Comparison of ENCODE assay signal across 21 cellular contexts in the genomic region with DNA sequence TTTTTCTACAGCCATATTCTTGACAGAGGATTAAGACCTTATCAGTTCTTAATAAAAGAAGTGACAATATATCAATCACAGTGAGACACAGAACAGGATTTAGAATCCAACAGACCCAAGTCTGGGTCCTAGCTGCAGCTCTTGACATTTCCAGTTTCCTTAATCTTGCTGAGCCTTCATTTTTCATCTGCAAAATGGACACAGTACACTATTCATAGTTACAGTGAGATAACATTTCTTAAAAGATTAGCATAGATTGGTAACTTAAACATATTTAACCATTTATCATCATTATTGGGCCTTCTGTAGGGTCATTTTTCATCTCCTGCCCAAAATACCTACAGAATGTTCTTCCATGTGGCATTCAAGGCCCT. TPM values are rescaled to one million over a fixed set of nuclear protein-coding genes. Genes with fewer than 3 reads are reported as not detected.
DNase-seq lines count a peak whose midpoint lies in the region; ATAC-seq and TF ChIP-seq lines count a peak whose summit lies in the region.
"Had no signal": no experiment of that assay in that cellular context is flagged by ENCODE, and none has a peak within 500 bp of the region (broad histone marks: within the 10 kb centered on the region; RNA-seq: fewer than 3 reads in every experiment).

No MANE protein-coding gene starts in this region.

- no peak for ATAC-seq in activated CD4-positive, alpha-beta T cell treated with anti-CD3 and anti-CD28 coated beads for 36 hours
- ATAC-seq in activated naive CD8-positive, alpha-beta T cell treated with anti-CD3 and anti-CD28 coated beads, Interleukin-2, amount 10 ng/mL, durations not matched to agents 7 days and 5 days (ENCODE audit: low read depth): no peak
- ATAC-seq in HG03175 (IDR thresholded peaks at IDR 0.05; ENCODE audit: unreplicated experiment): no peak

- peak overlapping the region; percentile 29 for H3K27ac ChIP-seq in 22Rv1
- peak overlapping the region; percentile 22; the same call in 1 of the 2 replicates for H3K27ac ChIP-seq in HUES64 (ENCODE audit: low read depth, low read length)
- H3K27ac ChIP-seq in coronary artery: no peak overlapping the region
- H3K27ac ChIP-seq: SJCRH30, stomach, tibial artery had no signal

- peaks cover 29% of the 10 kb centered on the region for H3K36me3 ChIP-seq in HUES64 (ENCODE audit: insufficient read depth, low read length)
- H3K36me3 ChIP-seq: SJCRH30 had no signal

- H3K9ac ChIP-seq in HUES64 (ENCODE audit: low read depth, low read length): no peak overlapping the region

- TF ChIP-seq CTCF in 22Rv1 (IDR thresholded peaks at IDR 0.05): no peak
- no peak for TF ChIP-seq CTCF in coronary artery (IDR thresholded peaks at IDR 0.05)

- no peak for DNase-seq in activated CD4-positive, alpha-beta T cell treated with anti-CD3 and anti-CD28 coated beads for 36 hours
- DNase-seq in activated CD4-positive, alpha-beta T cell treated with anti-CD3 and anti-CD28 coated beads for 4 hours: no peak
- no peak for DNase-seq in activated naive CD8-positive, alpha-beta T cell treated with anti-CD3 and anti-CD28 coated beads, Interleukin-2, amount 10 ng/mL, durations not matched to agents 7 days and 5 days
- DNase-seq in coronary artery (ENCODE audit: low spot score) (no peak), NCI-H146 treated with DMSO at 0.1 percent for 48 hours (lab: John Stamatoyannopoulos, UW; ENCODE audit: unreplicated experiment) (no peak)
- DNase-seq: activated CD4-positive, alpha-beta T cell treated with anti-CD3 and anti-CD28 coated beads for 48 hours; activated effector memory CD4-positive, alpha-beta T cell treated with Interleukin-2 at 50 U/mL for 16 hours; AML-193; effector CD8-positive, alpha-beta T cell; KBM-7; kidney; NCI-H1417; NCI-H2081 treated with DMSO at 0.1 percent for 48 hours; NCI-H226; SJCRH30; stomach; tibial artery had no signal

- H3K9me3 ChIP-seq in HUES64 (ENCODE audit: insufficient read depth, low read depth, low read length): no peaks in the 10 kb centered on the region
- H3K9me3 ChIP-seq: HAP-1, SJCRH30, stomach, tibial artery had no signal

- H3K4me3 ChIP-seq in HUES64 (ENCODE audit: low read length) (no peak overlapping the region), coronary artery (no peak overlapping the region)
- H3K4me3 ChIP-seq: HAP-1, SJCRH30, stomach, tibial artery had no signal

- peaks cover 43% of the 10 kb centered on the region for H3K36me3 Mint-ChIP-seq in activated CD4-positive, alpha-beta T cell treated with anti-CD3 and anti-CD28 coated beads for 36 hours (ENCODE audit: low read depth)
- peaks cover 29% of the 10 kb centered on the region for H3K36me3 Mint-ChIP-seq in activated naive CD8-positive, alpha-beta T cell treated with anti-CD3 and anti-CD28 coated beads, Interleukin-2, amount 10 ng/mL, durations not matched to agents 7 days and 5 days

- CTCF ChIA-PET in activated CD4-positive, alpha-beta T cell treated with anti-CD3 and anti-CD28 coated beads for 36 hours (lab: Charles Lee): interaction anchor here (0.5 to 5.2 kb wide), 15 partner anchors 19 to 451 kb away, joined by 3 to 47 read pairs (median 4); partner anchors contain the start of gene ARMC12

- POLR2A ChIA-PET in activated CD4-positive, alpha-beta T cell treated with anti-CD3 and anti-CD28 coated beads for 36 hours (lab: Charles Lee): no interaction called here
- POLR2A ChIA-PET in activated naive CD8-positive, alpha-beta T cell treated with anti-CD3 and anti-CD28 coated beads, Interleukin-2, amount 10 ng/mL, durations not matched to agents 7 days and 5 days (lab: Charles Lee): interaction anchor here (1.2 kb wide), 1 partner anchor 40 kb away, joined by 3 read pairs; no protein-coding TSS in a partner anchor

- no peak overlapping the region for H3K4me3 Mint-ChIP-seq in activated CD4-positive, alpha-beta T cell treated with anti-CD3 and anti-CD28 coated beads for 36 hours
- no peak overlapping the region for H3K4me3 Mint-ChIP-seq in activated naive CD8-positive, alpha-beta T cell treated with anti-CD3 and anti-CD28 coated beads, Interleukin-2, amount 10 ng/mL, durations not matched to agents 7 days and 5 days

- H3K27me3 Mint-ChIP-seq in activated CD4-positive, alpha-beta T cell treated with anti-CD3 and anti-CD28 coated beads for 36 hours: no peaks in the 10 kb centered on the region
- no peaks in the 10 kb centered on the region for H3K27me3 Mint-ChIP-seq in activated naive CD8-positive, alpha-beta T cell treated with anti-CD3 and anti-CD28 coated beads, Interleukin-2, amount 10 ng/mL, durations not matched to agents 7 days and 5 days

- H3K27me3 ChIP-seq in HUES64 (ENCODE audit: insufficient read depth, low read length): no peaks in the 10 kb centered on the region
- H3K27me3 ChIP-seq: SJCRH30, stomach, tibial artery had no signal

- peak overlapping the region; percentile 21 for H3K27ac Mint-ChIP-seq in activated CD4-positive, alpha-beta T cell treated with anti-CD3 and anti-CD28 coated beads for 36 hours
- H3K27ac Mint-ChIP-seq in activated naive CD8-positive, alpha-beta T cell treated with anti-CD3 and anti-CD28 coated beads, Interleukin-2, amount 10 ng/mL, durations not matched to agents 7 days and 5 days: peak overlapping the region; percentile 28

- H3K9me3 Mint-ChIP-seq in activated CD4-positive, alpha-beta T cell treated with anti-CD3 and anti-CD28 coated beads for 36 hours (ENCODE audit: low read depth): no peaks in the 10 kb centered on the region
- H3K9me3 Mint-ChIP-seq in activated naive CD8-positive, alpha-beta T cell treated with anti-CD3 and anti-CD28 coated beads, Interleukin-2, amount 10 ng/mL, durations not matched to agents 7 days and 5 days: no peaks in the 10 kb centered on the region

- H3K4me1 ChIP-seq in HUES64 (ENCODE audit: insufficient read depth, low read length): peaks cover 28% of the 10 kb centered on the region
- H3K4me1 ChIP-seq: HAP-1, SJCRH30 had no signal

- peaks cover 72% of the 10 kb centered on the region for H3K4me1 Mint-ChIP-seq in activated CD4-positive, alpha-beta T cell treated with anti-CD3 and anti-CD28 coated beads for 36 hours
- peaks cover 28% of the 10 kb centered on the region for H3K4me1 Mint-ChIP-seq in activated naive CD8-positive, alpha-beta T cell treated with anti-CD3 and anti-CD28 coated beads, Interleukin-2, amount 10 ng/mL, durations not matched to agents 7 days and 5 days

- intact Hi-C loops in activated CD4-positive, alpha-beta T cell treated with anti-CD3 and anti-CD28 coated beads for 36 hours (cut with DNase I, micrococcal nuclease): no loop called here

RNA-seq across cellular contexts. Expression of gene FKBP5, which starts 45.6 kb away (rescaled TPM):
- 100 to 1,000 TPM; 140 to 141 TPM for total RNA-seq in activated CD4-positive, alpha-beta T cell treated with anti-CD3 and anti-CD28 coated beads for 36 hours
- polyA plus RNA-seq in HUES64 (2013, experiment 1 of 2): 35.2 TPM
- polyA plus RNA-seq in HUES64 (2013, experiment 2 of 2): 37.2 TPM
- 10 to 100 TPM; 78.6 to 79.8 TPM for total RNA-seq in activated naive CD8-positive, alpha-beta T cell treated with anti-CD3 and anti-CD28 coated beads, Interleukin-2, amount 10 ng/mL, durations not matched to agents 7 days and 5 days
- total RNA-seq: SJCRH30 had no signal

Comparison
In these comparisons a context has a peak if more than half of its experiments do, and no peak if none do; other contexts are left out.
1. H3K27ac ChIP-seq: peak in 22Rv1 (single experiment) and HUES64 (single experiment); none in coronary artery (0 of 2).